ENCODE assay signal across 20 cellular contexts in the genomic region with DNA sequence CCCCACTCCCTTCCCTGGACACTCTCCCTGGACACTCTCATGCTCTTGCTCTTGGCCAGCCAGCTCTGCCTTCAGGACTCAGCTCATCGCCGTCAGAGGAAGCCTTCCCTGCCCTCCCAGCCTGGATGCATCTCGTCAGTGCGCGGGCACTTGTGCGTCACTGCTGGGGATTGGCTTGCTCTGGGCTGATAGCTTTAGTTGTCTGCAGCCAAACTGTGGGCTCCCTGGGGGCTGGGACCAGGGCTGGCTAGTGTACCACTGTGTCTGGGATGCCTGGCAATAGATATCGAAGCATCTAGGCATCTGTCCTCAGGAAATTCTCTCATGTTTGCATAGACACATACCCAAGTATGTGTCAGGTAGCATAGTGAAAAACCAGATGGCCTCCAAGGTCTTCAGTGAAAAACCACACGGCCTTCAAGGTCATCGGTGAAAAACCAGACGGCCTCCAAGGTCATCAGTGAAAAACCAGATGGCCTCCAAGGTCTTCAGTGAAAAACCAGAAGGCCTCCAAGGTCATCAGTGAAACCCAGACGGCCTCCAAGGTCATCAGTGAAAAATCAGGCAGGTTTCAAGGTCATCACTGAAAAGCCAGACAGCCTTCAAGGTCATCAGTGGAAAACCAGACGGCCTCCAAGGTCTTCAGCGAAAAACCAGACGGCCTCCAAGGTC.
A peak's percentile ranks its signal among the peaks of the same experiment; 100 is the strongest.
DNase-seq lines count a peak whose midpoint lies in the region; ATAC-seq and TF ChIP-seq lines count a peak whose summit lies in the region.
"Had no signal": no experiment of that assay in that cellular context is flagged by ENCODE, and none has a peak within 500 bp of the region (broad histone marks: within the 10 kb centered on the region; RNA-seq: fewer than 3 reads in every experiment).

No MANE protein-coding gene starts in this region.

- H3K4me3 Mint-ChIP-seq in GM23338 (no peak overlapping the region), T-helper 17 cell (no peak overlapping the region), glutamatergic neuron (ENCODE audit: unreplicated experiment) (peak overlapping the region; percentile 83), progenitor cell of endocrine pancreas (ENCODE audit: low read depth) (no peak overlapping the region)

- H3K9me3 Mint-ChIP-seq in GM23338 (0 out of 3 replicates have a peak, but pooled peaks cover 1% of the 10 kb centered on the region), glutamatergic neuron (ENCODE audit: unreplicated experiment) (peaks cover 18% of the 10 kb centered on the region), progenitor cell of endocrine pancreas (ENCODE audit: low read depth) (no peaks in the 10 kb centered on the region)

- ATAC-seq in GM23338 (no peak), T-helper 17 cell (no peak), HG03442 (IDR thresholded peaks at IDR 0.05; ENCODE audit: unreplicated experiment) (no peak), GM19467 (IDR thresholded peaks at IDR 0.05; ENCODE audit: unreplicated experiment) (no peak), GM18861 (IDR thresholded peaks at IDR 0.05; ENCODE audit: unreplicated experiment) (no peak)
- ATAC-seq: activated CD4-positive, CD25-positive, alpha-beta regulatory T cell treated with anti-CD3 and anti-CD28 coated beads, Interleukin-2, amount 50 U/mL, for 24 hours; foreskin keratinocyte had no signal

- no peaks in the 10 kb centered on the region for H3K36me3 ChIP-seq in GM23338 (ENCODE audit: insufficient read depth)
- H3K36me3 ChIP-seq: SJCRH30 had no signal

- H3K79me2 ChIP-seq in GM23338 (replicated peaks; ENCODE audit: insufficient read depth), result peaks cover 90% of the 10 kb centered on the region

- H3K36me3 Mint-ChIP-seq in GM23338 (ENCODE audit: low read depth), result peaks cover 14% of the 10 kb centered on the region
- no peaks in the 10 kb centered on the region for H3K36me3 Mint-ChIP-seq in T-helper 17 cell (ENCODE audit: low read depth)
- no peaks in the 10 kb centered on the region for H3K36me3 Mint-ChIP-seq in glutamatergic neuron (ENCODE audit: unreplicated experiment)
- peaks cover 3% of the 10 kb centered on the region for H3K36me3 Mint-ChIP-seq in progenitor cell of endocrine pancreas (ENCODE audit: insufficient read depth)

- H3K27me3 Mint-ChIP-seq in GM23338 (ENCODE audit: insufficient read depth, low read depth, poor library complexity) (peaks cover 15% of the 10 kb centered on the region), T-helper 17 cell (no peaks in the 10 kb centered on the region), glutamatergic neuron (ENCODE audit: unreplicated experiment) (peaks cover 17% of the 10 kb centered on the region), progenitor cell of endocrine pancreas (no peaks in the 10 kb centered on the region)

- DNase-seq in GM23338 (ENCODE audit: low spot score), result no peak
- DNase-seq in T-helper 17 cell, result no peak
- no peak for DNase-seq in glutamatergic neuron
- DNase-seq in progenitor cell of endocrine pancreas (ENCODE audit: low spot score, unreplicated experiment), result no peak
- DNase-seq in NCI-H774 (lab: John Stamatoyannopoulos, UW), result no peak
- DNase-seq: amygdala; central memory CD4-positive, alpha-beta T cell; foreskin keratinocyte; Kasumi-1; NCI-H1092; NCI-H2081; NCI-H510A treated with DMSO at 0.1 percent for 48 hours; nucleus accumbens; SJCRH30; stimulated activated CD4-positive, alpha-beta T cell treated with anti-CD3 and anti-CD28 coated beads, Interleukin-2, amount 100 ng/mL, for 24 hours; T-helper 9 cell had no signal

- no peak for TF ChIP-seq CTCF in GM23338 (conservative IDR thresholded peaks at IDR 0.05; ENCODE audit: low read depth in 2 of 2)
- no peak for TF ChIP-seq CTCF in glutamatergic neuron (IDR thresholded peaks at IDR 0.05; ENCODE audit: partially characterized antibody, unreplicated experiment)
- no peak for TF ChIP-seq CTCF in progenitor cell of endocrine pancreas (IDR thresholded peaks at IDR 0.05; ENCODE audit: unreplicated experiment)

- H3K4me3 ChIP-seq in GM23338, result no peak overlapping the region
- H3K4me3 ChIP-seq: SJCRH30 had no signal

- peaks cover 55% of the 10 kb centered on the region for H4K20me1 ChIP-seq in GM23338 (replicated peaks; ENCODE audit: insufficient read depth)

- H3K27me3 ChIP-seq in GM23338 (ENCODE audit: insufficient read depth), result no peaks in the 10 kb centered on the region
- H3K27me3 ChIP-seq: foreskin keratinocyte, SJCRH30 had no signal

- H3K4me1 ChIP-seq in GM23338 (ENCODE audit: insufficient read depth), result peaks cover 19% of the 10 kb centered on the region
- H3K4me1 ChIP-seq: SJCRH30 had no signal

- 0 out of 2 replicates have a peak, but pooled peaks cover 5% of the 10 kb centered on the region for H3F3A ChIP-seq in GM23338 (replicated peaks; ENCODE audit: low read depth)

- H3K9me2 ChIP-seq in GM23338 (ENCODE audit: insufficient read depth), result no peaks in the 10 kb centered on the region

- H2AFZ ChIP-seq in GM23338, result no peak overlapping the region

- H3K27ac ChIP-seq in GM23338 (ENCODE audit: low read depth), result no peak overlapping the region; the same call in 1 of the 2 replicates
- H3K27ac ChIP-seq: SJCRH30 had no signal

- H3K9me3 ChIP-seq in T-helper 17 cell (ENCODE audit: control insufficient read depth, low read length, poor library complexity, severe bottlenecking), result no peaks in the 10 kb centered on the region
- H3K9me3 ChIP-seq: SJCRH30 had no signal

- H3K4me2 ChIP-seq in GM23338, result no peak overlapping the region

- H3K27ac Mint-ChIP-seq in GM23338, result peak overlapping the region; percentile 12
- peak overlapping the region; percentile 64 for H3K27ac Mint-ChIP-seq in T-helper 17 cell
- peak overlapping the region; percentile 91 for H3K27ac Mint-ChIP-seq in glutamatergic neuron (ENCODE audit: unreplicated experiment)
- peak overlapping the region; percentile 27 for H3K27ac Mint-ChIP-seq in progenitor cell of endocrine pancreas

- H3K4me1 Mint-ChIP-seq in GM23338, result peaks cover 22% of the 10 kb centered on the region
- peaks cover 25% of the 10 kb centered on the region for H3K4me1 Mint-ChIP-seq in T-helper 17 cell
- H3K4me1 Mint-ChIP-seq in glutamatergic neuron (ENCODE audit: low read depth, unreplicated experiment), result peaks cover 33% of the 10 kb centered on the region
- peaks cover 13% of the 10 kb centered on the region for H3K4me1 Mint-ChIP-seq in progenitor cell of endocrine pancreas (ENCODE audit: low read depth)

TF ChIP-seq in GM23338, 12 proteins besides CTCF, POLR2A, EP300 and RAD21 (continues in another document):
- TF ChIP-seq, protein P1, sequence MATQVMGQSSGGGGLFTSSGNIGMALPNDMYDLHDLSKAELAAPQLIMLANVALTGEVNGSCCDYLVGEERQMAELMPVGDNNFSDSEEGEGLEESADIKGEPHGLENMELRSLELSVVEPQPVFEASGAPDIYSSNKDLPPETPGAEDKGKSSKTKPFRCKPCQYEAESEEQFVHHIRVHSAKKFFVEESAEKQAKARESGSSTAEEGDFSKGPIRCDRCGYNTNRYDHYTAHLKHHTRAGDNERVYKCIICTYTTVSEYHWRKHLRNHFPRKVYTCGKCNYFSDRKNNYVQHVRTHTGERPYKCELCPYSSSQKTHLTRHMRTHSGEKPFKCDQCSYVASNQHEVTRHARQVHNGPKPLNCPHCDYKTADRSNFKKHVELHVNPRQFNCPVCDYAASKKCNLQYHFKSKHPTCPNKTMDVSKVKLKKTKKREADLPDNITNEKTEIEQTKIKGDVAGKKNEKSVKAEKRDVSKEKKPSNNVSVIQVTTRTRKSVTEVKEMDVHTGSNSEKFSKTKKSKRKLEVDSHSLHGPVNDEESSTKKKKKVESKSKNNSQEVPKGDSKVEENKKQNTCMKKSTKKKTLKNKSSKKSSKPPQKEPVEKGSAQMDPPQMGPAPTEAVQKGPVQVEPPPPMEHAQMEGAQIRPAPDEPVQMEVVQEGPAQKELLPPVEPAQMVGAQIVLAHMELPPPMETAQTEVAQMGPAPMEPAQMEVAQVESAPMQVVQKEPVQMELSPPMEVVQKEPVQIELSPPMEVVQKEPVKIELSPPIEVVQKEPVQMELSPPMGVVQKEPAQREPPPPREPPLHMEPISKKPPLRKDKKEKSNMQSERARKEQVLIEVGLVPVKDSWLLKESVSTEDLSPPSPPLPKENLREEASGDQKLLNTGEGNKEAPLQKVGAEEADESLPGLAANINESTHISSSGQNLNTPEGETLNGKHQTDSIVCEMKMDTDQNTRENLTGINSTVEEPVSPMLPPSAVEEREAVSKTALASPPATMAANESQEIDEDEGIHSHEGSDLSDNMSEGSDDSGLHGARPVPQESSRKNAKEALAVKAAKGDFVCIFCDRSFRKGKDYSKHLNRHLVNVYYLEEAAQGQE (IDR thresholded peaks at IDR 0.05; ENCODE audit: unreplicated experiment), result no peak
- TF ChIP-seq, protein P2, sequence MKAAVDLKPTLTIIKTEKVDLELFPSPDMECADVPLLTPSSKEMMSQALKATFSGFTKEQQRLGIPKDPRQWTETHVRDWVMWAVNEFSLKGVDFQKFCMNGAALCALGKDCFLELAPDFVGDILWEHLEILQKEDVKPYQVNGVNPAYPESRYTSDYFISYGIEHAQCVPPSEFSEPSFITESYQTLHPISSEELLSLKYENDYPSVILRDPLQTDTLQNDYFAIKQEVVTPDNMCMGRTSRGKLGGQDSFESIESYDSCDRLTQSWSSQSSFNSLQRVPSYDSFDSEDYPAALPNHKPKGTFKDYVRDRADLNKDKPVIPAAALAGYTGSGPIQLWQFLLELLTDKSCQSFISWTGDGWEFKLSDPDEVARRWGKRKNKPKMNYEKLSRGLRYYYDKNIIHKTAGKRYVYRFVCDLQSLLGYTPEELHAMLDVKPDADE (IDR thresholded peaks at IDR 0.05), result no peak

Comparison
In these comparisons a context has a peak if more than half of its experiments do, and no peak if none do; other contexts are left out.
1. H3K27ac Mint-ChIP-seq: peak in every context shown above with its lines; median percentile 91 in glutamatergic neuron; 64 in T-helper 17 cell; 27 in progenitor cell of endocrine pancreas; 12 in GM23338.